19 cellular contexts compared by ENCODE assay signal in the genomic region with DNA sequence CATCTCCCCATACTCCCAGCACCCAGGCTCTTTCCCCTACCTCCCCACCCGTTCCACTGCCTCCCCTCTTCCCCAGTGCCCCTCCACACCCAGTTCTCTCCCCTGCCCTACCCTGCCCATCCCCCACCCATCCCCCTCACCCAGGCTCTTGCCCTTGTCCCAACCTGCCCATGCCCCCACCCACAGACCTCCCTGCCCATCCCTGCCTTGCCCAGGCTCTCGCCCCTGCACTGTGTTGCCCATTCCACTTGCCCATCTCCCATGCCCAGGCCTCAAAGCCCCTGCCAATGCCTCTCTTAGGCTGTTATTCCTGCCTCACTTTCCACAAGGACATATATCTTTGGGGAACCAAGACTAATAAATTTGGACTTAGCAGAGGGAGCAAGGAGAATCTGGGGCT.
"Had no signal": no experiment of that assay in that cellular context is flagged by ENCODE, and none has a peak within 500 bp of the region (broad histone marks: within the 10 kb centered on the region; RNA-seq: fewer than 3 reads in every experiment).

No MANE protein-coding gene starts in this region.

- FAIRE-seq: bronchial epithelial cell had no signal

- H3K27me3 ChIP-seq: Peyer's patch, SJCRH30 had no signal

- DNase-seq: activated CD4-positive, alpha-beta memory T cell treated with anti-CD3 and anti-CD28 coated beads for 36 hours; activated CD4-positive, alpha-beta T cell treated with anti-CD3 and anti-CD28 coated beads, Interleukin-2, amount 10 ng/mL, durations not matched to agents 7 days and 5 days; activated gamma-delta T cell; activated naive CD4-positive, alpha-beta T cell treated with anti-CD3 and anti-CD28 coated beads for 36 hours; activated T-cell treated with anti-CD3 and anti-CD28 coated beads for 4 hours; activated T-cell treated with anti-CD3 and anti-CD28 coated beads, Interleukin-2, amount 50 U/mL, for 48 hours; central memory CD4-positive, alpha-beta T cell; NCI-H1105 treated with DMSO at 0.1 percent for 48 hours; NCI-H1436 treated with DMSO at 0.1 percent for 48 hours; NCI-H187; NCI-H2081; NCI-H510A treated with DMSO at 0.1 percent for 48 hours; NCI-H69; Peyer's patch had no signal

- H3K27ac ChIP-seq: Peyer's patch, RWPE1, SJCRH30 had no signal

- ATAC-seq: activated CD4-positive, CD25-positive, alpha-beta regulatory T cell treated with anti-CD3 and anti-CD28 coated beads, Interleukin-2, amount 50 U/mL, for 24 hours; activated T-helper 17 cell treated with anti-CD3 and anti-CD28 coated beads, Interleukin-2, amount 50 U/mL, for 72 hours had no signal

- H3K36me3 ChIP-seq: Peyer's patch, SJCRH30 had no signal

- H3K4me1 ChIP-seq: Peyer's patch, SJCRH30 had no signal

- H3K9me3 ChIP-seq: Peyer's patch, SJCRH30 had no signal

- H3K4me3 ChIP-seq: Peyer's patch, SJCRH30 had no signal
